ENCODE assay signal across 1 cellular context in genomic region chr6:24883618-24884017, GRCh38.
TF ChIP-seq lines count a peak whose summit lies in the region.

No MANE protein-coding gene starts in this region.

TF ChIP-seq in WTC11, 78 proteins besides CTCF, POLR2A, EP300 and RAD21 (continued from another document):
- TF ChIP-seq NFYB (CRISPR knock-in tag; conservative IDR thresholded peaks at IDR 0.05; ENCODE audit: low read depth): no peak
TF ChIP-seq in WTC11: peak in this region for 0.
